Comparison of ENCODE assay signal across 13 cellular contexts in the genomic region with DNA sequence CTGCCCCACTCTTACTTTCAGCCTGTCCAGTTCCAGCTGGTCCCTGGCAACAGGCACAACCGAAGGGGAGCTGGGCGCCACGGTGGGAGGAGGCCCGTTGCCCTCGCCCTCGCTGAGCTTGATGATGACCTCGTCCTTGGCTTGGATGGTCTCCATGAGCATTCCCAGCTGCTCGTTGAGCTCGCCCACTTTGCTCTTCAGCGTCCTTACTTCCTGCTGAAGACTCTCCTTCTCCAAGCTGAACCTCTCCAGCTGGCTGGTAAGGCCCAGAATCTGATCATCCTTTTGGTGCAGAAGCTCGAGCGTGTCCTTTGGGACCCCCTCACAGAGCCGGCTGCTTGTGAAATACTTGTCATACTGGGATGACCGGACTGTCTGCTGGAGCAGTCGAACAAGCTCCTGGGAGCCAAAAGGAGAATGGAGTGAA. TPM values are rescaled to one million over a fixed set of nuclear protein-coding genes. Genes with fewer than 3 reads are reported as not detected.
DNase-seq lines count a peak whose midpoint lies in the region; ATAC-seq and TF ChIP-seq lines count a peak whose summit lies in the region.
"Had no signal": no experiment of that assay in that cellular context is flagged by ENCODE, and none has a peak within 500 bp of the region (broad histone marks: within the 10 kb centered on the region; RNA-seq: fewer than 3 reads in every experiment).

No MANE protein-coding gene starts in this region.

- no peaks in the 10 kb centered on the region for H3K4me1 ChIP-seq in ascending aorta
- H3K4me1 ChIP-seq in heart left ventricle: peaks cover 0 to 39% (median 21%) of the 10 kb centered on the region in 12 donors
- H3K4me1 ChIP-seq in thyroid gland: peaks cover 0 to 20% of the 10 kb centered on the region in 2 donors

- 66 to 80% (median 77%) methylated on average over 15 of the region's 15 CpGs for WGBS in heart left ventricle, 4 donors
- WGBS in thyroid gland, 2 donors: 52 to 68% methylated on average over 15 of the region's 15 CpGs

- H3K36me3 ChIP-seq in ascending aorta (peaks cover 44 to 80% of the 10 kb centered on the region in 2 donors), heart left ventricle (peaks cover 0 to 93% (median 77%) of the 10 kb centered on the region in 9 donors), thyroid gland (peaks cover 21 to 24% of the 10 kb centered on the region in 2 donors)

- ATAC-seq in heart left ventricle (peak; percentile 66 to 91 (median 84)), omental fat pad (ENCODE audit: low FRiP score) (peak; percentile 61)
- ATAC-seq: activated CD4-positive, alpha-beta T cell treated with anti-CD3 and anti-CD28 coated beads for 36 hours; stimulated activated naive CD8-positive, alpha-beta T cell treated with anti-CD3 and anti-CD28 coated beads, Interleukin-15, Interleukin-2, amounts not matched to agents 100 U/mL and 50 U/mL, for 24 hours had no signal

- TF ChIP-seq POLR2A in heart left ventricle (IDR thresholded peaks at IDR 0.05) (no peak), thyroid gland (IDR thresholded peaks at IDR 0.05) (no peak)

- DNase-seq in ascending aorta (ENCODE audit: low spot score in 2 of 2): no peak
- peak; percentile 68 to 83 (median 73) for DNase-seq in heart left ventricle
- no peak for DNase-seq in omental fat pad (ENCODE audit: low spot score)
- peak in 1 of 2 donors; percentile 19 for DNase-seq in thyroid gland
- DNase-seq in midbrain (lab: John Stamatoyannopoulos, UW): no peak
- DNase-seq in NCI-H1436 (lab: John Stamatoyannopoulos, UW): no peak
- no peak for DNase-seq in DMS114 treated with DMSO at 0.1 percent for 48 hours (lab: John Stamatoyannopoulos, UW; ENCODE audit: unreplicated experiment)
- DNase-seq: activated CD4-positive, alpha-beta T cell treated with anti-CD3 and anti-CD28 coated beads for 36 hours; activated gamma-delta T cell treated with Interleukin-2 at 50 U/mL for 16 hours; CD8-positive, alpha-beta memory T cell; GDM1; stimulated activated CD4-positive, alpha-beta T cell treated with anti-CD3 and anti-CD28 coated beads, Interleukin-4, amount 100 ng/mL, for 24 hours; stimulated activated naive CD8-positive, alpha-beta T cell treated with anti-CD3 and anti-CD28 coated beads, Interleukin-15, Interleukin-2, amounts not matched to agents 100 U/mL and 50 U/mL, for 24 hours had no signal

- H3K27me3 ChIP-seq in ascending aorta (no peaks in the 10 kb centered on the region), heart left ventricle (no peaks in the 10 kb centered on the region), thyroid gland (no peaks in the 10 kb centered on the region)

- TF ChIP-seq CTCF in ascending aorta (IDR thresholded peaks at IDR 0.05) (no peak), heart left ventricle (IDR thresholded peaks at IDR 0.05) (no peak), omental fat pad (IDR thresholded peaks at IDR 0.05) (no peak), thyroid gland (IDR thresholded peaks at IDR 0.05) (no peak)

- peak overlapping the region; percentile 30 to 62 for H3K27ac ChIP-seq in ascending aorta
- peak overlapping the region in 10 of 12 donors; percentile 13 to 88 (median 57) for H3K27ac ChIP-seq in heart left ventricle
- H3K27ac ChIP-seq in thyroid gland: peak overlapping the region in 2 of 3 donors; percentile 24 to 28

- intact Hi-C loops in ascending aorta (cut with DNase I): no loop called here
- intact Hi-C loops in heart left ventricle (cut with DNase I): loop anchor here in 3 of 10 donors (5.0 to 10.0 kb wide), 2 partner anchors 51 to 53 kb away; a partner anchor contains a TSS
- intact Hi-C loops in thyroid gland (cut with DNase I): no loop called here

- no peaks in the 10 kb centered on the region for H3K9me3 ChIP-seq in ascending aorta
- H3K9me3 ChIP-seq in heart left ventricle: no peaks in the 10 kb centered on the region
- H3K9me3 ChIP-seq in thyroid gland: no peaks in the 10 kb centered on the region

- no peak overlapping the region for H3K4me3 ChIP-seq in ascending aorta
- no peak overlapping the region for H3K4me3 ChIP-seq in heart left ventricle
- no peak overlapping the region for H3K4me3 ChIP-seq in thyroid gland (replicated peaks in 1 of 3)

RNA-seq across cellular contexts. Expression of a gene that starts 53.4 kb away (rescaled TPM):
- total RNA-seq in ascending aorta: 63.3 TPM
- total RNA-seq in heart left ventricle: 10 to 100 TPM in 6 of 9 donors, 1 to 10 TPM in 3; 6.5 to 45.2 (median 10.8) TPM
- 1 to 10 TPM; 5.1 to 5.9 TPM for polyA plus RNA-seq in heart left ventricle
- 100 to 1,000 TPM in 2 of 4 donors, 10 to 100 TPM in 2; 50.3 to 134 (median 95.5) TPM for total RNA-seq in omental fat pad
- 10 to 100 TPM; 32.8 to 54.0 (median 40.1) TPM for total RNA-seq in thyroid gland

Comparison
In these comparisons a context has a peak if more than half of its experiments do, and no peak if none do; other contexts are left out.
1. DNase-seq: peak in heart left ventricle (5 of 5); none in ascending aorta (0 of 2), omental fat pad (single experiment), midbrain (single experiment), NCI-H1436 (single experiment) and DMS114 treated with DMSO at 0.1 percent for 48 hours (single experiment).
2. Peak in every context shown above with its lines, with median percentiles within 50 percentile points of each other: H3K27ac ChIP-seq.